ENCODE assay signal across 1 cellular context in the genomic region with DNA sequence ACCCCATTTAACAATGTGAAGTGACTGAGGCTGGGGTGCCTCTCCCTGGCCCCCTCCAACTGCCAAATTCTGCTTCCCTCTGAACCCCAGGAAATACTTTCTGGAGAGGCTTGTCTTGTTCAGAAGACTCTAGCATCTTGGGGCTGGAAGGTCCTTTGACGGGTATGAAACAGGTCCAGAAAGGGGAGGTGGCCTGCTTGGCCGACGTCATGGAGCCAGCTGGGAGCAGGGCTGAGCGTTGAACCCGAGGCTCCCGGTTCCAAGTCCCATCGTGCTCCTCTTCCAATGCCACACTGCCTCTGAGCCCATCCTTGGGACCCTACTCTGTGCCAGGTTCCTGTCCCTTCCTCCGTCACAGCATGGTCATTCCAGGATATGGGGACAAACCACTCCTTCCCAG.
TF ChIP-seq lines count a peak whose summit lies in the region.

No MANE protein-coding gene starts in this region.

TF ChIP-seq in GM23338, 12 proteins besides CTCF, POLR2A, EP300 and RAD21 (continued from another document):
- TF ChIP-seq, protein P1, sequence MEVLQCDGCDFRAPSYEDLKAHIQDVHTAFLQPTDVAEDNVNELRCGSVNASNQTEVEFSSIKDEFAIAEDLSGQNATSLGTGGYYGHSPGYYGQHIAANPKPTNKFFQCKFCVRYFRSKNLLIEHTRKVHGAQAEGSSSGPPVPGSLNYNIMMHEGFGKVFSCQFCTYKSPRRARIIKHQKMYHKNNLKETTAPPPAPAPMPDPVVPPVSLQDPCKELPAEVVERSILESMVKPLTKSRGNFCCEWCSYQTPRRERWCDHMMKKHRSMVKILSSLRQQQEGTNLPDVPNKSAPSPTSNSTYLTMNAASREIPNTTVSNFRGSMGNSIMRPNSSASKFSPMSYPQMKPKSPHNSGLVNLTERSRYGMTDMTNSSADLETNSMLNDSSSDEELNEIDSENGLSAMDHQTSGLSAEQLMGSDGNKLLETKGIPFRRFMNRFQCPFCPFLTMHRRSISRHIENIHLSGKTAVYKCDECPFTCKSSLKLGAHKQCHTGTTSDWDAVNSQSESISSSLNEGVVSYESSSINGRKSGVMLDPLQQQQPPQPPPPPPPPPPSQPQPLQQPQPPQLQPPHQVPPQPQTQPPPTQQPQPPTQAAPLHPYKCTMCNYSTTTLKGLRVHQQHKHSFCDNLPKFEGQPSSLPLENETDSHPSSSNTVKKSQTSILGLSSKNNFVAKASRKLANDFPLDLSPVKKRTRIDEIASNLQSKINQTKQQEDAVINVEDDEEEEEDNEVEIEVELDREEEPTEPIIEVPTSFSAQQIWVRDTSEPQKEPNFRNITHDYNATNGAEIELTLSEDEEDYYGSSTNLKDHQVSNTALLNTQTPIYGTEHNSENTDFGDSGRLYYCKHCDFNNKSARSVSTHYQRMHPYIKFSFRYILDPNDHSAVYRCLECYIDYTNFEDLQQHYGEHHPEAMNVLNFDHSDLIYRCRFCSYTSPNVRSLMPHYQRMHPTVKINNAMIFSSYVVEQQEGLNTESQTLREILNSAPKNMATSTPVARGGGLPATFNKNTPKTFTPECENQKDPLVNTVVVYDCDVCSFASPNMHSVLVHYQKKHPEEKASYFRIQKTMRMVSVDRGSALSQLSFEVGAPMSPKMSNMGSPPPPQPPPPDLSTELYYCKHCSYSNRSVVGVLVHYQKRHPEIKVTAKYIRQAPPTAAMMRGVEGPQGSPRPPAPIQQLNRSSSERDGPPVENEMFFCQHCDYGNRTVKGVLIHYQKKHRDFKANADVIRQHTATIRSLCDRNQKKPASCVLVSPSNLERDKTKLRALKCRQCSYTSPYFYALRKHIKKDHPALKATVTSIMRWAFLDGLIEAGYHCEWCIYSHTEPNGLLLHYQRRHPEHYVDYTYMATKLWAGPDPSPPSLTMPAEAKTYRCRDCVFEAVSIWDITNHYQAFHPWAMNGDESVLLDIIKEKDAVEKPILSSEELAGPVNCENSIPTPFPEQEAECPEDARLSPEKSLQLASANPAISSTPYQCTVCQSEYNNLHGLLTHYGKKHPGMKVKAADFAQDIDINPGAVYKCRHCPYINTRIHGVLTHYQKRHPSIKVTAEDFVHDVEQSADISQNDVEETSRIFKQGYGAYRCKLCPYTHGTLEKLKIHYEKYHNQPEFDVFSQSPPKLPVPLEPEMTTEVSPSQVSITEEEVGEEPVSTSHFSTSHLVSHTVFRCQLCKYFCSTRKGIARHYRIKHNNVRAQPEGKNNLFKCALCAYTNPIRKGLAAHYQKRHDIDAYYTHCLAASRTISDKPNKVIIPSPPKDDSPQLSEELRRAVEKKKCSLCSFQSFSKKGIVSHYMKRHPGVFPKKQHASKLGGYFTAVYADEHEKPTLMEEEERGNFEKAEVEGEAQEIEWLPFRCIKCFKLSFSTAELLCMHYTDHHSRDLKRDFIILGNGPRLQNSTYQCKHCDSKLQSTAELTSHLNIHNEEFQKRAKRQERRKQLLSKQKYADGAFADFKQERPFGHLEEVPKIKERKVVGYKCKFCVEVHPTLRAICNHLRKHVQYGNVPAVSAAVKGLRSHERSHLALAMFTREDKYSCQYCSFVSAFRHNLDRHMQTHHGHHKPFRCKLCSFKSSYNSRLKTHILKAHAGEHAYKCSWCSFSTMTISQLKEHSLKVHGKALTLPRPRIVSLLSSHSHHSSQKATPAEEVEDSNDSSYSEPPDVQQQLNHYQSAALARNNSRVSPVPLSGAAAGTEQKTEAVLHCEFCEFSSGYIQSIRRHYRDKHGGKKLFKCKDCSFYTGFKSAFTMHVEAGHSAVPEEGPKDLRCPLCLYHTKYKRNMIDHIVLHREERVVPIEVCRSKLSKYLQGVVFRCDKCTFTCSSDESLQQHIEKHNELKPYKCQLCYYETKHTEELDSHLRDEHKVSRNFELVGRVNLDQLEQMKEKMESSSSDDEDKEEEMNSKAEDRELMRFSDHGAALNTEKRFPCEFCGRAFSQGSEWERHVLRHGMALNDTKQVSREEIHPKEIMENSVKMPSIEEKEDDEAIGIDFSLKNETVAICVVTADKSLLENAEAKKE (CRISPR knock-in tag; IDR thresholded peaks at IDR 0.05), result no peak
- TF ChIP-seq EZH2 (IDR thresholded peaks at IDR 0.05; ENCODE audit: low read depth, unreplicated experiment), result no peak
- TF ChIP-seq EZH2phosphoT487 (IDR thresholded peaks at IDR 0.05; ENCODE audit: unreplicated experiment), result no peak
- TF ChIP-seq STAT1 (IDR thresholded peaks at IDR 0.05; ENCODE audit: unreplicated experiment), result no peak
- TF ChIP-seq ZNF331 (CRISPR knock-in tag; IDR thresholded peaks at IDR 0.05; ENCODE audit: low read depth), result no peak
- no peak for TF ChIP-seq POLR2AphosphoS5 (IDR thresholded peaks at IDR 0.05; ENCODE audit: low read depth)
